In the genomic region with DNA sequence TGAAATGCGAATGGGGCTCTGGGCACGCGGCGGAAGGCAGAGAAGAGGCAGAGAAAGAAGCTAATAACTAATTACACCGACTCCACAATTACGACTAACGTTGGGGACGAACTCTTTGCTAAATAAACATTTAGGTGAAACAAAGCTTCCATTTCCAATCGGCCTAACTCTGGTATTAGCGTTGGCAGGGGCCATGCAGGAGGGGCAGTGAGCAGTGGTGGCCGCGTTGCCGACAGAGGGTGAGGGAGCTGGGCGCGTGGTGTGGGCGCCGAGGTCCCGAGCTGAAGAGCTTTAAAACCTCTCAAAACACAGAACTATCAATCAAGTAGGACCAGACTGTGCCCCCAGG, we compare ENCODE assay signal across 8 cellular contexts. TPM values are rescaled to one million over a fixed set of nuclear protein-coding genes. Genes with fewer than 3 reads are reported as not detected.
DNase-seq lines count a peak whose midpoint lies in the region; ATAC-seq and TF ChIP-seq lines count a peak whose summit lies in the region.

No MANE protein-coding gene starts in this region.

- TF ChIP-seq CTCF in ascending aorta (IDR thresholded peaks at IDR 0.05) = no peak
- TF ChIP-seq CTCF in left lung (IDR thresholded peaks at IDR 0.05) = no peak

- no peak for DNase-seq in CD4-positive, alpha-beta memory T cell
- DNase-seq in ascending aorta (ENCODE audit: low spot score in 2 of 2) = no peak
- DNase-seq in left lung = no peak
- no peak for DNase-seq in UCSD-AML1 (lab: John Stamatoyannopoulos, UW; ENCODE audit: unreplicated experiment)
- DNase-seq in SIG-M5 treated with dmso at 0.1 percent for 504 hours (lab: John Stamatoyannopoulos, UW; ENCODE audit: unreplicated experiment) = no peak
- no peak for DNase-seq in activated CD8-positive, alpha-beta memory T cell treated with anti-CD3 and anti-CD28 coated beads, Interleukin-2, amount 50 U/mL, for 4 hours

- no peaks in the 10 kb centered on the region for H3K27me3 Mint-ChIP-seq in CD4-positive, alpha-beta memory T cell

- H3K27me3 ChIP-seq in CD4-positive, alpha-beta memory T cell (ENCODE audit: insufficient read depth, low read length) = no peaks in the 10 kb centered on the region
- H3K27me3 ChIP-seq in ascending aorta = no peaks in the 10 kb centered on the region
- no peaks in the 10 kb centered on the region for H3K27me3 ChIP-seq in left lung
- H3K27me3 ChIP-seq in thymus (ENCODE audit: control insufficient read depth, insufficient read depth) = no peaks in the 10 kb centered on the region

- peaks cover 5 to 13% of the 10 kb centered on the region in 2 donors for H3K36me3 Mint-ChIP-seq in CD4-positive, alpha-beta memory T cell

- ATAC-seq in HG02973 (IDR thresholded peaks at IDR 0.05; ENCODE audit: unreplicated experiment) (peak; percentile 18), left lung (peak; percentile 37)

- H3K27ac ChIP-seq in CD4-positive, alpha-beta memory T cell (ENCODE audit: low read depth, low read length) = peak overlapping the region; percentile 95
- H3K27ac ChIP-seq in ascending aorta (peak overlapping the region; percentile 88 to 97), left lung (peak overlapping the region; percentile 95 to 97), thymus (ENCODE audit: low read depth) (peak overlapping the region; percentile 92)

- H3K4me1 ChIP-seq in CD4-positive, alpha-beta memory T cell (ENCODE audit: insufficient read depth, low read length) = peaks cover 15% of the 10 kb centered on the region
- peaks cover 0 to 3% of the 10 kb centered on the region in 2 donors for H3K4me1 ChIP-seq in ascending aorta
- H3K4me1 ChIP-seq in left lung = peaks cover 0 to 17% of the 10 kb centered on the region in 2 donors
- peaks cover 3% of the 10 kb centered on the region for H3K4me1 ChIP-seq in thymus (ENCODE audit: control insufficient read depth, insufficient read depth, low read length)

- H3K9me3 ChIP-seq in CD4-positive, alpha-beta memory T cell (ENCODE audit: control insufficient read depth in 1 of 2, low read length in 2 of 2) = no peaks in the 10 kb centered on the region
- H3K9me3 ChIP-seq in ascending aorta = no peaks in the 10 kb centered on the region
- no peaks in the 10 kb centered on the region for H3K9me3 ChIP-seq in left lung
- no peaks in the 10 kb centered on the region for H3K9me3 ChIP-seq in thymus (ENCODE audit: control insufficient read depth)

- no peaks in the 10 kb centered on the region for H3K9me3 Mint-ChIP-seq in CD4-positive, alpha-beta memory T cell

- CTCF ChIA-PET in CD4-positive, alpha-beta memory T cell (lab: Charles Lee; ENCODE audit: partially characterized antibody) = interaction anchor here (1.0 to 1.3 kb wide), 2 partner anchors 8 to 15 kb away, joined by 3 read pairs; no protein-coding TSS in a partner anchor

- peak overlapping the region; percentile 90 to 99 (median 97) for H3K27ac Mint-ChIP-seq in CD4-positive, alpha-beta memory T cell

- H3K36me3 ChIP-seq in CD4-positive, alpha-beta memory T cell (ENCODE audit: insufficient read depth, low read length) = peaks cover 6% of the 10 kb centered on the region
- H3K36me3 ChIP-seq in ascending aorta (peaks cover 5 to 13% of the 10 kb centered on the region in 2 donors), left lung (peaks cover 0 to 13% of the 10 kb centered on the region in 2 donors), thymus (ENCODE audit: control insufficient read depth, insufficient read depth) (peaks cover 8% of the 10 kb centered on the region)

- intact Hi-C loops in CD4-positive, alpha-beta memory T cell (cut with micrococcal nuclease) = loop anchor here (10.0 kb wide), 1 partner anchor 398 kb away; the partner anchor contains the start of gene RSPH1
- intact Hi-C loops in ascending aorta (cut with DNase I) (loop anchor here (2.0 kb wide), 1 partner anchor 48 kb away; no protein-coding TSS in a partner anchor), left lung (cut with DNase I) (no loop called here)

- H3K4me3 Mint-ChIP-seq in CD4-positive, alpha-beta memory T cell = peak overlapping the region; percentile 87 to 94 (median 91)

- peaks cover 9 to 20% (median 12%) of the 10 kb centered on the region in 4 donors for H3K4me1 Mint-ChIP-seq in CD4-positive, alpha-beta memory T cell

- H3K4me3 ChIP-seq in CD4-positive, alpha-beta memory T cell (ENCODE audit: low read length in 2 of 2) = peak overlapping the region in 1 of 2 donors; percentile 69
- H3K4me3 ChIP-seq in ascending aorta (peak overlapping the region; percentile 87 to 91), left lung (peak overlapping the region; percentile 72 to 93), thymus (ENCODE audit: low read length) (peak overlapping the region; percentile 78)

- POLR2A ChIA-PET in CD4-positive, alpha-beta memory T cell (lab: Charles Lee; ENCODE audit: partially characterized antibody) = interaction anchor here (0.7 to 2.5 kb wide), 11 partner anchors 11 to 1446 kb away, joined by 3 to 54 read pairs (median 4); partner anchors contain the start of genes CFAP410, HSF2BP, PKNOX1 and RRP1B

- 27% methylated on average over 18 of the region's 18 CpGs for WGBS in thymus

RNA-seq across cellular contexts. Expression of gene NDUFV3, which starts 0.6 kb away (rescaled TPM):
- 10 to 100 TPM; 28.1 to 33.2 TPM for total RNA-seq in CD4-positive, alpha-beta memory T cell
- 10 to 100 TPM in 1 of 2 donors, 1 to 10 TPM in 1; 9.1 to 23.6 TPM for polyA plus RNA-seq in CD4-positive, alpha-beta memory T cell
- total RNA-seq in ascending aorta (60.7 TPM), left lung (10 to 100 TPM; 36.6 to 37.9 TPM)
- polyA plus RNA-seq in thymus = 23.9 TPM

RNA-seq across cellular contexts. Expression of gene WDR4, which starts 13.2 kb away (rescaled TPM):
- total RNA-seq in CD4-positive, alpha-beta memory T cell = 10 to 100 TPM; 23.5 to 27.5 TPM
- polyA plus RNA-seq in CD4-positive, alpha-beta memory T cell = 10 to 100 TPM in 1 of 2 donors, 1 to 10 TPM in 1; 7.3 to 10.6 TPM
- total RNA-seq in ascending aorta = 51.9 TPM
- total RNA-seq in left lung = 10 to 100 TPM; 14.6 to 30.7 TPM
- polyA plus RNA-seq in thymus = 11.8 TPM

RNA-seq across cellular contexts. Expression of gene ERVH48-1, which starts 32.9 kb away (rescaled TPM):
- not detected for total RNA-seq in CD4-positive, alpha-beta memory T cell
- polyA plus RNA-seq in CD4-positive, alpha-beta memory T cell = not detected
- total RNA-seq in ascending aorta (not detected), left lung (not detected)
- 1.1 TPM for polyA plus RNA-seq in thymus

Comparison
In these comparisons a context has a peak if more than half of its experiments do, and no peak if none do; other contexts are left out.
1. intact Hi-C loops: an anchor here in CD4-positive, alpha-beta memory T cell (10.0 kb wide) and ascending aorta (2.0 kb wide); none called in left lung.